8 cellular contexts compared by ENCODE assay signal in genomic region chr19:45645631-45646344, GRCh38. TPM values are rescaled to one million over a fixed set of nuclear protein-coding genes. Genes with fewer than 3 reads are reported as not detected.
DNase-seq lines count a peak whose midpoint lies in the region; ATAC-seq, FAIRE-seq and TF ChIP-seq lines count a peak whose summit lies in the region.

No MANE protein-coding gene starts in this region.

- DNase-seq in Calu3 (peak; percentile 87), NCI-H2196 treated with DMSO at 0.1 percent for 48 hours (lab: John Stamatoyannopoulos, UW; ENCODE audit: unreplicated experiment) (peak; percentile 80), cerebellar nuclear complex (lab: John Stamatoyannopoulos, UW) (peak; percentile 75 to 90), kidney (peak; percentile 91)
- peak; percentile 75 for DNase-seq in activated CD4-positive, CD25-positive, alpha-beta regulatory T cell treated with anti-CD3 and anti-CD28 coated beads, Interleukin-2, amount 50 U/mL, for 72 hours
- DNase-seq in stimulated activated CD4-positive, alpha-beta T cell treated with anti-CD3 and anti-CD28 coated beads, Interleukin-15, amount 100 ng/mL, for 1 hour (ENCODE audit: low read depth in 1 of 2, low spot score in 1 of 2) = peak; percentile 43 to 64

- TF ChIP-seq CTCF in Calu3 (IDR thresholded peaks at IDR 0.05; ENCODE audit: unreplicated experiment) (no peak), HEK293 (tag by site-specific recombination; IDR thresholded peaks at IDR 0.05) (no peak), kidney (IDR thresholded peaks at IDR 0.05; ENCODE audit: borderline replicate concordance, extremely low read depth, insufficient read depth) (no peak)

- H3K4me1 Mint-ChIP-seq in Calu3 (ENCODE audit: low read depth, unreplicated experiment) = peaks cover 39% of the 10 kb centered on the region

- ATAC-seq in GM21717 (IDR thresholded peaks at IDR 0.05; ENCODE audit: unreplicated experiment) = no peak

- BruUV-seq in Calu3 (replicated peaks; lab: Mats Ljungman, UMichigan) = no TSS peak

- POLR2A ChIA-PET in HEK293 (lab: Yijun Ruan, JAX) = interaction anchor here (0.6 to 1.3 kb wide), 5 partner anchors 12 to 123 kb away, joined by 3 to 4 read pairs (median 3); partner anchors contain the start of genes QPCTL and SIX5

- peak overlapping the region; percentile 73 for H3K4me3 Mint-ChIP-seq in Calu3 (ENCODE audit: low read depth, unreplicated experiment)

- peaks cover 8% of the 10 kb centered on the region for H3K4me1 ChIP-seq in HEK293 (ENCODE audit: control insufficient read depth, insufficient read depth, low read length)
- peaks cover 7 to 13% of the 10 kb centered on the region in 2 donors for H3K4me1 ChIP-seq in kidney (ENCODE audit: control insufficient read depth in 1 of 2, insufficient read depth in 1 of 2, low read depth in 1 of 2, low read length in 2 of 2)

- CTCF ChIA-PET in Calu3 (lab: Charles Lee) = interaction anchor here (0.5 to 1.3 kb wide), 13 partner anchors 15 to 1628 kb away, joined by 3 to 9 read pairs (median 4); partner anchors contain the start of gene QPCTL
- CTCF ChIA-PET in HEK293 (lab: Yijun Ruan, JAX) = interaction anchor here (0.6 to 1.9 kb wide), 10 partner anchors 21 to 250 kb away, joined by 3 to 7 read pairs (median 3); no protein-coding TSS in a partner anchor

- H3K9ac ChIP-seq in kidney (ENCODE audit: low read length in 2 of 2) = peak overlapping the region in 1 of 2 donors; percentile 39

- H3K27ac ChIP-seq in HEK293 (ENCODE audit: extremely low read depth, low read depth, low read length) (no peak overlapping the region), kidney (ENCODE audit: low read depth in 2 of 2, low read length in 2 of 2) (no peak overlapping the region)

- H3K36me3 Mint-ChIP-seq in Calu3 (ENCODE audit: insufficient read depth, unreplicated experiment) = peaks cover 44% of the 10 kb centered on the region

- peaks cover 15% of the 10 kb centered on the region for H3K27me3 Mint-ChIP-seq in Calu3 (ENCODE audit: unreplicated experiment)

- intact Hi-C loops in Calu3 (cut with micrococcal nuclease; ENCODE audit: unreplicated experiment) = no loop called here
- intact Hi-C loops in kidney (cut with DNase I) = no loop called here

- H3K4me3 ChIP-seq in HEK293 (ENCODE audit: low read depth, low read length) (no peak overlapping the region), kidney (ENCODE audit: low read length in 2 of 2) (peak overlapping the region in 1 of 2 donors; percentile 25)

- FAIRE-seq in kidney (lab: Jason Lieb, UNC) = no peak

- no peaks in the 10 kb centered on the region for H3K36me3 ChIP-seq in HEK293 (ENCODE audit: control insufficient read depth in 2 of 2, insufficient read depth in 1 of 2, low read length in 2 of 2)
- H3K36me3 ChIP-seq in kidney (ENCODE audit: control insufficient read depth in 1 of 2, insufficient read depth in 2 of 2, low read length in 2 of 2) = no peaks in the 10 kb centered on the region

- H3K27ac Mint-ChIP-seq in Calu3 (ENCODE audit: unreplicated experiment) = peak overlapping the region; percentile 70

- peaks cover 6% of the 10 kb centered on the region for H3K9me3 Mint-ChIP-seq in Calu3 (ENCODE audit: low read depth, unreplicated experiment)

- no peaks in the 10 kb centered on the region for H3K9me3 ChIP-seq in HEK293 (ENCODE audit: control insufficient read depth, insufficient read depth, low read depth, low read length)
- H3K9me3 ChIP-seq in kidney (ENCODE audit: control insufficient read depth in 1 of 2, low read length in 2 of 2) = no peaks in the 10 kb centered on the region

TF ChIP-seq in HEK293, 187 proteins besides CTCF, POLR2A, EP300 and RAD21 (continues in another document):
- TF ChIP-seq ZNF24 (tag by site-specific recombination; IDR thresholded peaks at IDR 0.05) (peak; percentile 88), EGR2 (tag by site-specific recombination; IDR thresholded peaks at IDR 0.05; ENCODE audit: low read depth) (peak; percentile 18; the same call in 1 of the 2 replicates), ZNF510 (tag by site-specific recombination; IDR thresholded peaks at IDR 0.05; ENCODE audit: insufficient replicate concordance) (no peak), ZNF132 (tag by site-specific recombination; IDR thresholded peaks at IDR 0.05; ENCODE audit: borderline replicate concordance) (no peak), SCRT2 (tag by site-specific recombination; IDR thresholded peaks at IDR 0.05) (no peak), ZNF670 (tag by site-specific recombination; IDR thresholded peaks at IDR 0.05; ENCODE audit: low read depth) (no peak), ZNF677 (tag by site-specific recombination; IDR thresholded peaks at IDR 0.05) (no peak), SP3 (tag by site-specific recombination; IDR thresholded peaks at IDR 0.05) (peak; percentile 92), ZNF366 (tag by site-specific recombination; conservative IDR thresholded peaks at IDR 0.05) (peak; percentile 35; the same call in 1 of the 2 replicates), ZIC2 (tag by site-specific recombination; IDR thresholded peaks at IDR 0.05) (no peak), ZNF660 (tag by site-specific recombination; IDR thresholded peaks at IDR 0.05) (peak; percentile 95), ZNF350 (tag by site-specific recombination; IDR thresholded peaks at IDR 0.05) (no peak), ZNF707 (tag by site-specific recombination; IDR thresholded peaks at IDR 0.05) (no peak), ZNF391 (tag by site-specific recombination; IDR thresholded peaks at IDR 0.05; ENCODE audit: borderline replicate concordance, low read depth) (0 out of 2 replicates have a peak, but pooled peaks have one; percentile 14), ZBTB8A (tag by site-specific recombination; IDR thresholded peaks at IDR 0.05) (peak; percentile 13; the same call in 1 of the 2 replicates), ZNF701 (tag by site-specific recombination; IDR thresholded peaks at IDR 0.05) (no peak), SP2 (tag by site-specific recombination; IDR thresholded peaks at IDR 0.05) (peak; percentile 68), HOXA7 (CRISPR knock-in tag; IDR thresholded peaks at IDR 0.05; ENCODE audit: borderline replicate concordance) (no peak), ZNF335 (tag by site-specific recombination; conservative IDR thresholded peaks at IDR 0.05) (peak; percentile 57; the same call in 1 of the 2 replicates), GLI2 (tag by site-specific recombination; IDR thresholded peaks at IDR 0.05; ENCODE audit: borderline replicate concordance, low read depth) (no peak), ZBTB17 (tag by site-specific recombination; IDR thresholded peaks at IDR 0.05) (peak; percentile 74)
- TF ChIP-seq, protein P1, sequence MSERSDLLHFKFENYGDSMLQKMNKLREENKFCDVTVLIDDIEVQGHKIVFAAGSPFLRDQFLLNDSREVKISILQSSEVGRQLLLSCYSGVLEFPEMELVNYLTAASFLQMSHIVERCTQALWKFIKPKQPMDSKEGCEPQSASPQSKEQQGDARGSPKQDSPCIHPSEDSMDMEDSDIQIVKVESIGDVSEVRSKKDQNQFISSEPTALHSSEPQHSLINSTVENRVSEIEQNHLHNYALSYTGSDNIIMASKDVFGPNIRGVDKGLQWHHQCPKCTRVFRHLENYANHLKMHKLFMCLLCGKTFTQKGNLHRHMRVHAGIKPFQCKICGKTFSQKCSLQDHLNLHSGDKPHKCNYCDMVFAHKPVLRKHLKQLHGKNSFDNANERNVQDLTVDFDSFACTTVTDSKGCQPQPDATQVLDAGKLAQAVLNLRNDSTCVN (tag by site-specific recombination; optimal IDR thresholded peaks at IDR 0.05) = no peak
- TF ChIP-seq, protein P2, sequence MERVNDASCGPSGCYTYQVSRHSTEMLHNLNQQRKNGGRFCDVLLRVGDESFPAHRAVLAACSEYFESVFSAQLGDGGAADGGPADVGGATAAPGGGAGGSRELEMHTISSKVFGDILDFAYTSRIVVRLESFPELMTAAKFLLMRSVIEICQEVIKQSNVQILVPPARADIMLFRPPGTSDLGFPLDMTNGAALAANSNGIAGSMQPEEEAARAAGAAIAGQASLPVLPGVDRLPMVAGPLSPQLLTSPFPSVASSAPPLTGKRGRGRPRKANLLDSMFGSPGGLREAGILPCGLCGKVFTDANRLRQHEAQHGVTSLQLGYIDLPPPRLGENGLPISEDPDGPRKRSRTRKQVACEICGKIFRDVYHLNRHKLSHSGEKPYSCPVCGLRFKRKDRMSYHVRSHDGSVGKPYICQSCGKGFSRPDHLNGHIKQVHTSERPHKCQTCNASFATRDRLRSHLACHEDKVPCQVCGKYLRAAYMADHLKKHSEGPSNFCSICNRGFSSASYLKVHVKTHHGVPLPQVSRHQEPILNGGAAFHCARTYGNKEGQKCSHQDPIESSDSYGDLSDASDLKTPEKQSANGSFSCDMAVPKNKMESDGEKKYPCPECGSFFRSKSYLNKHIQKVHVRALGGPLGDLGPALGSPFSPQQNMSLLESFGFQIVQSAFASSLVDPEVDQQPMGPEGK (tag by site-specific recombination; IDR thresholded peaks at IDR 0.05) = peak; percentile 84
- TF ChIP-seq, protein P3, sequence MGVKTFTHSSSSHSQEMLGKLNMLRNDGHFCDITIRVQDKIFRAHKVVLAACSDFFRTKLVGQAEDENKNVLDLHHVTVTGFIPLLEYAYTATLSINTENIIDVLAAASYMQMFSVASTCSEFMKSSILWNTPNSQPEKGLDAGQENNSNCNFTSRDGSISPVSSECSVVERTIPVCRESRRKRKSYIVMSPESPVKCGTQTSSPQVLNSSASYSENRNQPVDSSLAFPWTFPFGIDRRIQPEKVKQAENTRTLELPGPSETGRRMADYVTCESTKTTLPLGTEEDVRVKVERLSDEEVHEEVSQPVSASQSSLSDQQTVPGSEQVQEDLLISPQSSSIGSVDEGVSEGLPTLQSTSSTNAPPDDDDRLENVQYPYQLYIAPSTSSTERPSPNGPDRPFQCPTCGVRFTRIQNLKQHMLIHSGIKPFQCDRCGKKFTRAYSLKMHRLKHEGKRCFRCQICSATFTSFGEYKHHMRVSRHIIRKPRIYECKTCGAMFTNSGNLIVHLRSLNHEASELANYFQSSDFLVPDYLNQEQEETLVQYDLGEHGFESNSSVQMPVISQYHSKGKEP (tag by site-specific recombination; IDR thresholded peaks at IDR 0.05) = peak; percentile 66; the same call in 1 of the 2 replicates

RNA-seq across cellular contexts. Expression of gene EML2, which starts 6.6 kb away (rescaled TPM):
- total RNA-seq in Calu3 (2022) = 93.7 and 94.0 TPM in 2 replicates
- total RNA-seq in kidney = 93.8 TPM
- polyA plus RNA-seq in kidney (ENCODE audit: insufficient read depth, low read depth, low replicate concordance) = 36.6 TPM

RNA-seq across cellular contexts. Expression of gene GIPR, which starts 22.2 kb away (rescaled TPM):
- total RNA-seq in Calu3 (2022) (6.9 TPM in 2 replicates), kidney (3.3 TPM)
- 0.65 TPM for polyA plus RNA-seq in kidney (ENCODE audit: insufficient read depth, low read depth, low replicate concordance)

RNA-seq across cellular contexts. Expression of gene GPR4, which starts 43.8 kb away (rescaled TPM):
- total RNA-seq in Calu3 (2022) (not detected in 2 replicates), kidney (9.7 TPM)
- polyA plus RNA-seq in kidney (ENCODE audit: insufficient read depth, low read depth, low replicate concordance) = 6.8 TPM

RNA-seq across cellular contexts. Expression of gene SNRPD2, which starts 46.0 kb away (rescaled TPM):
- total RNA-seq in Calu3 (2022) (603 and 663 TPM in 2 replicates), kidney (252 TPM)
- 358 TPM for polyA plus RNA-seq in kidney (ENCODE audit: insufficient read depth, low read depth, low replicate concordance)

RNA-seq across cellular contexts. Expression of gene QPCTL, which starts 46.7 kb away (rescaled TPM):
- total RNA-seq in Calu3 (2022) = 20.4 and 20.7 TPM in 2 replicates
- total RNA-seq in kidney = 8.0 TPM
- 6.8 TPM for polyA plus RNA-seq in kidney (ENCODE audit: insufficient read depth, low read depth, low replicate concordance)

Comparison
In these comparisons a context has a peak if more than half of its experiments do, and no peak if none do; other contexts are left out.
1. RNA of gene GPR4, which starts 43.8 kb away (total RNA-seq): 9.7 TPM in kidney (single experiment); not detected in Calu3; every median in the first group is over 10 times any median in the second.
2. Peak in every context shown above with its lines, with median percentiles within 50 percentile points of each other: DNase-seq.